Comparison of ENCODE assay signal across 20 cellular contexts in the genomic region with DNA sequence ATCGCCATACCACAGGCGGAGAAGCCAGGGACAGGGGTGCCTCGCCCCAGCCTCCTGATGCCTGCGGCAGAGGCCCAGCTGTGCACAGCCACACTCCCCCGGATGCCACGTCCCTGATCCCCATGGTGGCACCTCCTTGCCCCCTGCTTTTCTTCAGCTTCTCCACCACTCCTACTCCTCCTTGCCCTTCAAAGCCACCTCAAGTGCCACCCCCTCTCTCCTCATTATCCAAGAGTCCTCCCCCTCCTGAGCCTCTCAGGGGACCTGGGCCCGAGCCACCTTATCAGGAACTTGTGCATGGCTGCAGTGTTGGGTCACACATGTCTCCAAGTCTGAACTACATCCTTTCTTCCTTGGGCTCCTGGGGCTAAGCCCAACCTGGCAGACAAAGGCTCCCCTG. TPM values are rescaled to one million over a fixed set of nuclear protein-coding genes. Genes with fewer than 3 reads are reported as not detected.
"Had no signal": no experiment of that assay in that cellular context is flagged by ENCODE, and none has a peak within 500 bp of the region (broad histone marks: within the 10 kb centered on the region; RNA-seq: fewer than 3 reads in every experiment).

No MANE protein-coding gene starts in this region.

- H3K4me3 Mint-ChIP-seq: activated B cell treated with CpG ODN at 0.5 μM for 24 hours; activated CD4-positive, alpha-beta memory T cell treated with anti-CD3 and anti-CD28 coated beads, Interleukin-2, amount 10 ng/mL, durations not matched to agents 7 days and 5 days; activated CD8-positive, alpha-beta memory T cell treated with anti-CD3 and anti-CD28 coated beads, Interleukin-2, amount 10 ng/mL, durations not matched to agents 7 days and 5 days; activated naive CD8-positive, alpha-beta T cell treated with anti-CD3 and anti-CD28 coated beads for 36 hours; effector memory CD8-positive, alpha-beta T cell; memory B cell; stimulated activated naive CD8-positive, alpha-beta T cell treated with anti-CD3 and anti-CD28 coated beads, Interleukin-15, amount 100 ng/mL, for 72 hours had no signal

- ATAC-seq: activated CD8-positive, alpha-beta memory T cell treated with anti-CD3 and anti-CD28 coated beads, Interleukin-2, amount 10 ng/mL, durations not matched to agents 7 days and 5 days; effector memory CD8-positive, alpha-beta T cell; mucosa of descending colon; stimulated activated naive CD8-positive, alpha-beta T cell treated with anti-CD3 and anti-CD28 coated beads, Interleukin-15, amount 100 ng/mL, for 72 hours had no signal

- H3K27ac Mint-ChIP-seq: activated B cell treated with CpG ODN at 0.5 μM for 24 hours; activated CD4-positive, alpha-beta memory T cell treated with anti-CD3 and anti-CD28 coated beads, Interleukin-2, amount 10 ng/mL, durations not matched to agents 7 days and 5 days; activated CD8-positive, alpha-beta memory T cell treated with anti-CD3 and anti-CD28 coated beads, Interleukin-2, amount 10 ng/mL, durations not matched to agents 7 days and 5 days; activated naive CD8-positive, alpha-beta T cell treated with anti-CD3 and anti-CD28 coated beads for 36 hours; effector memory CD8-positive, alpha-beta T cell; memory B cell; stimulated activated naive CD8-positive, alpha-beta T cell treated with anti-CD3 and anti-CD28 coated beads, Interleukin-15, amount 100 ng/mL, for 72 hours had no signal

- H3K4me3 ChIP-seq: esophagus squamous epithelium, mucosa of descending colon, suprapubic skin, transverse colon, vagina had no signal

- H3K27me3 ChIP-seq: suprapubic skin, vagina had no signal

- H3K36me3 Mint-ChIP-seq: activated CD8-positive, alpha-beta memory T cell treated with anti-CD3 and anti-CD28 coated beads, Interleukin-2, amount 10 ng/mL, durations not matched to agents 7 days and 5 days; activated naive CD8-positive, alpha-beta T cell treated with anti-CD3 and anti-CD28 coated beads for 36 hours; memory B cell; naive B cell had no signal

- H3K9me3 ChIP-seq: esophagus squamous epithelium, mucosa of descending colon, suprapubic skin, transverse colon, vagina had no signal

- H3K36me3 ChIP-seq: esophagus squamous epithelium, suprapubic skin, transverse colon, vagina had no signal

- DNase-seq: activated B cell treated with CpG ODN at 0.5 μM for 24 hours; activated CD4-positive, alpha-beta memory T cell treated with anti-CD3 and anti-CD28 coated beads, Interleukin-2, amount 10 ng/mL, durations not matched to agents 7 days and 5 days; activated CD4-positive, alpha-beta T cell treated with anti-CD3 and anti-CD28 coated beads for 4 hours; activated CD8-positive, alpha-beta memory T cell treated with anti-CD3 and anti-CD28 coated beads, Interleukin-2, amount 10 ng/mL, durations not matched to agents 7 days and 5 days; activated naive CD4-positive, alpha-beta T cell; activated naive CD8-positive, alpha-beta T cell treated with anti-CD3 and anti-CD28 coated beads for 36 hours; amygdala; effector memory CD8-positive, alpha-beta T cell; esophagus squamous epithelium; mucosa of descending colon; naive B cell; occipital lobe; posterior cingulate gyrus; stimulated activated naive CD8-positive, alpha-beta T cell treated with anti-CD3 and anti-CD28 coated beads, Interleukin-15, amount 100 ng/mL, for 72 hours; T-helper 9 cell; transverse colon had no signal

- H3K9me3 Mint-ChIP-seq: activated B cell treated with CpG ODN at 0.5 μM for 24 hours; activated CD4-positive, alpha-beta memory T cell treated with anti-CD3 and anti-CD28 coated beads, Interleukin-2, amount 10 ng/mL, durations not matched to agents 7 days and 5 days; activated naive CD8-positive, alpha-beta T cell treated with anti-CD3 and anti-CD28 coated beads for 36 hours; effector memory CD8-positive, alpha-beta T cell; memory B cell; stimulated activated naive CD8-positive, alpha-beta T cell treated with anti-CD3 and anti-CD28 coated beads, Interleukin-15, amount 100 ng/mL, for 72 hours had no signal

- H3K27ac ChIP-seq: esophagus squamous epithelium, suprapubic skin, transverse colon, vagina had no signal

RNA-seq across cellular contexts. Expression of a gene that starts 48.5 kb away (rescaled TPM):
- polyA plus RNA-seq: liver had no signal
